Comparison of ENCODE assay signal across 8 cellular contexts in the genomic region with DNA sequence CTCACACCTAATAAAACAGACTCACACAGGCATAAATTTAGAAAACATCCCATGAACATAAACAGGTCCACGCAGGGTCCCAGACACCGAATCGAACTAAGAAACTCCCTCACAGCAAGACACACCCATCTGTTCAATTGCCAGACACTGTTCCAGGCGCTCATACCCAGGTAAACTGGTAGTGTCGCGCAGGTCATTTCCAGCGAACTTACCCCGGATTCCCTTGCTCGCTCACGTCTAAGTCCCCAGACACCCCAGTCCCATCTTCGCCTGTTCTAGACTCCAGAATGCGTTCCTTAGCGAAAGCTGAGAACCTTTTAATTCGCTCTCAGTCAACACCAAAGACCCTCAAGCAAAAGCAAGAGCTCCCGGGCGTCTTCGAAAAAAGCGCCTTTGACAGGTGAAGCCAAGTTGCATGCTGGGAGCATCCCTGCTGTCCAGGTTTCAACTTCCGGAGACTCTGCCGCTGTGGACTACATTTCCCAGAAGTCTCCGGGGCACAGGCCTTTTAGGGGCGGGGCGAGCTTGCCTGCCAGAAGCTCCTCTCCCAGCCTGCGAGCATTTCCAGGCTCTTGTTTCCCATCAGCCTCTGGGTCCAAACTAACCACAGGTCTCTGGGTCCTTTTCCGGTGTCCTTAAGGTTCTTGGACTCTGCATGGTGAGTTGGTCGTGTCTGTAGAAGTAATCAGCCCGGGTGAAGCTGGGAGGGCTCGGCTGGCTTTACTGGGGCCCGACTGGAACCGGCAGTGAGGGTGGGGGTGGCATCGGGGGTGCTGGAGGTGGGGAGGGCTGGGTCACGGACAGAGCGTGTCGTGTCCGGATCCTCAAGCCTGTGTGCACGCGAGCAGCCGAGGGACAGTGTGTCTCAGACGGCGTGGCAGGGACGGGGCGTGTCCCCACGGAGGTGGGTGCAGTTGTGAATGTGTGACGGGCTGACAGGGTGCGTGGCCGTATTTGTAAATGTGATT. TPM values are rescaled to one million over a fixed set of nuclear protein-coding genes. Genes with fewer than 3 reads are reported as not detected.
DNase-seq lines count a peak whose midpoint lies in the region; ATAC-seq and TF ChIP-seq lines count a peak whose summit lies in the region.

TSS of gene ZNF283 (plus strand) at position 535 of the 968 bp plus-strand sequence. CDS start 6,184 bp downstream, outside the sequence.

- H3K4me1 ChIP-seq in MM.1S (ENCODE audit: low read length) (0 out of 2 replicates have a peak, but pooled peaks cover 9% of the 10 kb centered on the region), SJSA1 (replicated peaks) (peaks cover 4% of the 10 kb centered on the region; the same call in 1 of the 2 replicates), neutrophil (ENCODE audit: control insufficient read depth in 1 of 2, insufficient read depth in 1 of 2, low read depth in 1 of 2, low read length in 1 of 2) (peaks cover 11 to 14% of the 10 kb centered on the region in 2 experiments), subcutaneous abdominal adipose tissue (ENCODE audit: control insufficient read depth in 5 of 5, insufficient read depth in 5 of 5, low read length in 5 of 5) (peaks cover 0 to 14% (median 11%) of the 10 kb centered on the region in 5 donors)

- no peaks in the 10 kb centered on the region for H3K9me2 ChIP-seq in MM.1S (replicated peaks; ENCODE audit: insufficient read depth, low read length)

- CTCF ChIA-PET in activated naive CD4-positive, alpha-beta T cell treated with anti-CD3 and anti-CD28 coated beads, Interleukin-2, amount 10 ng/mL, durations not matched to agents 7 days and 5 days (lab: Charles Lee): interaction anchor here (0.6 kb wide), 1 partner anchor 157 kb away, joined by 3 read pairs; the partner anchor contains the start of gene PLAUR

- H3F3A ChIP-seq in MM.1S (ENCODE audit: insufficient read depth, low read length): no peaks in the 10 kb centered on the region

- H4K20me1 ChIP-seq in MM.1S (ENCODE audit: insufficient read depth, low read length): no peaks in the 10 kb centered on the region

- no peaks in the 10 kb centered on the region for H3K79me2 ChIP-seq in MM.1S (ENCODE audit: low read length)

- H3K27ac ChIP-seq in MM.1S (ENCODE audit: low read length): no peak within 1 kb of the TSS
- H3K27ac ChIP-seq in SJSA1: no peak within 1 kb of the TSS
- H3K27ac ChIP-seq in neutrophil: peak within 1 kb of the TSS; percentile 41
- H3K27ac ChIP-seq in subcutaneous abdominal adipose tissue (ENCODE audit: low read depth, low read length): peak within 1 kb of the TSS; percentile 54

- TF ChIP-seq CTCF in MM.1S (IDR thresholded peaks at IDR 0.05; ENCODE audit: low read length) (no peak), neutrophil (IDR thresholded peaks at IDR 0.05) (no peak)

- H3K9ac ChIP-seq in MM.1S (ENCODE audit: low read length): peak within 1 kb of the TSS; percentile 52; the same call in 1 of the 2 replicates
- H3K9ac ChIP-seq in subcutaneous abdominal adipose tissue (ENCODE audit: low read length in 5 of 5): peak within 1 kb of the TSS; percentile 50 to 73 (median 63)

- H3K9me3 ChIP-seq in MM.1S (replicated peaks; ENCODE audit: insufficient read depth, low read length) (no peaks in the 10 kb centered on the region), SJSA1 (replicated peaks) (peaks cover 7% of the 10 kb centered on the region; the same call in 1 of the 2 replicates), neutrophil (no peaks in the 10 kb centered on the region), subcutaneous abdominal adipose tissue (ENCODE audit: control insufficient read depth in 5 of 5, low read length in 5 of 5) (peaks cover 0 to 3% (median 0%) of the 10 kb centered on the region in 5 donors)

- H3K36me3 Mint-ChIP-seq in activated naive CD4-positive, alpha-beta T cell treated with anti-CD3 and anti-CD28 coated beads, Interleukin-2, amount 10 ng/mL, durations not matched to agents 7 days and 5 days: peaks cover 36% of the 10 kb centered on the region

- ATAC-seq in GM21786 (IDR thresholded peaks at IDR 0.05; ENCODE audit: unreplicated experiment): peak; percentile 86

- H3K27me3 ChIP-seq in MM.1S (replicated peaks; ENCODE audit: insufficient read depth, low read length) (no peaks in the 10 kb centered on the region; the same call in 1 of the 2 replicates), SJSA1 (replicated peaks) (no peaks in the 10 kb centered on the region), neutrophil (peaks cover 44% of the 10 kb centered on the region), subcutaneous abdominal adipose tissue (ENCODE audit: control insufficient read depth in 5 of 5, insufficient read depth in 4 of 5, low read length in 5 of 5) (peaks cover 0 to under 1% (median 0%) of the 10 kb centered on the region in 5 donors)

- H3K4me1 Mint-ChIP-seq in activated naive CD4-positive, alpha-beta T cell treated with anti-CD3 and anti-CD28 coated beads, Interleukin-2, amount 10 ng/mL, durations not matched to agents 7 days and 5 days: peaks cover 22% of the 10 kb centered on the region

- H3K36me3 ChIP-seq in MM.1S (replicated peaks; ENCODE audit: insufficient read depth, low read length): no peaks in the 10 kb centered on the region
- H3K36me3 ChIP-seq in SJSA1: peaks cover 25% of the 10 kb centered on the region
- no peaks in the 10 kb centered on the region for H3K36me3 ChIP-seq in neutrophil
- peaks cover 9 to 22% (median 16%) of the 10 kb centered on the region in 5 donors for H3K36me3 ChIP-seq in subcutaneous abdominal adipose tissue (ENCODE audit: control insufficient read depth in 5 of 5, insufficient read depth in 5 of 5, low read length in 5 of 5)

- H3K27ac Mint-ChIP-seq in activated naive CD4-positive, alpha-beta T cell treated with anti-CD3 and anti-CD28 coated beads, Interleukin-2, amount 10 ng/mL, durations not matched to agents 7 days and 5 days: peak within 1 kb of the TSS; percentile 55

- H3K4me3 ChIP-seq in MM.1S (ENCODE audit: low read length) (peak within 1 kb of the TSS; percentile 88), SJSA1 (peak within 1 kb of the TSS; percentile 38), neutrophil (ENCODE audit: low read depth in 1 of 2, low read length in 1 of 2) (peak within 1 kb of the TSS; percentile 76 to 77), subcutaneous abdominal adipose tissue (ENCODE audit: low read depth in 1 of 5, low read length in 5 of 5) (peak within 1 kb of the TSS; percentile 64 to 89 (median 81))

- H2AFZ ChIP-seq in MM.1S (ENCODE audit: low read length): peak within 1 kb of the TSS; percentile 99

- H3K9me3 Mint-ChIP-seq in activated naive CD4-positive, alpha-beta T cell treated with anti-CD3 and anti-CD28 coated beads, Interleukin-2, amount 10 ng/mL, durations not matched to agents 7 days and 5 days: peaks cover 23% of the 10 kb centered on the region

- H3K4me3 Mint-ChIP-seq in activated naive CD4-positive, alpha-beta T cell treated with anti-CD3 and anti-CD28 coated beads, Interleukin-2, amount 10 ng/mL, durations not matched to agents 7 days and 5 days: peak within 1 kb of the TSS; percentile 84

- DNase-seq in DMS 273 (lab: John Stamatoyannopoulos, UW; ENCODE audit: unreplicated experiment) (peak; percentile 93), MM.1S (peak; percentile 84), SJSA1 (ENCODE audit: low read depth in 1 of 2, low spot score in 2 of 2) (peak; percentile 69 to 88), globus pallidus (ENCODE audit: low spot score) (peak; percentile 90)
- peak; percentile 89 for DNase-seq in activated naive CD4-positive, alpha-beta T cell treated with anti-CD3 and anti-CD28 coated beads, Interleukin-2, amount 10 ng/mL, durations not matched to agents 7 days and 5 days

- peaks cover 16% of the 10 kb centered on the region for H3K27me3 Mint-ChIP-seq in activated naive CD4-positive, alpha-beta T cell treated with anti-CD3 and anti-CD28 coated beads, Interleukin-2, amount 10 ng/mL, durations not matched to agents 7 days and 5 days

- H3K4me2 ChIP-seq in MM.1S (ENCODE audit: low read depth, low read length): peak within 1 kb of the TSS; percentile 75

RNA-seq across cellular contexts. Expression of gene ZNF283, which starts in this region (rescaled TPM):
- total RNA-seq in SJSA1 (2014; rRNA removed; shearing (Covaris generic)): 6.6 and 11.1 TPM in 2 replicates

Comparison
In these comparisons a context has a peak if more than half of its experiments do, and no peak if none do; other contexts are left out.
1. H3K27ac ChIP-seq: peak in neutrophil (single experiment) and subcutaneous abdominal adipose tissue (single experiment); none in MM.1S (single experiment) and SJSA1 (single experiment).
2. H3K4me3 ChIP-seq: peak in every context shown above with its lines; median percentile 88 in MM.1S; 81 in subcutaneous abdominal adipose tissue; 76 in neutrophil; 38 in SJSA1.
3. Peak in every context shown above with its lines, with median percentiles within 50 percentile points of each other: DNase-seq.